Comparison of ENCODE assay signal across 10 cellular contexts in the genomic region with DNA sequence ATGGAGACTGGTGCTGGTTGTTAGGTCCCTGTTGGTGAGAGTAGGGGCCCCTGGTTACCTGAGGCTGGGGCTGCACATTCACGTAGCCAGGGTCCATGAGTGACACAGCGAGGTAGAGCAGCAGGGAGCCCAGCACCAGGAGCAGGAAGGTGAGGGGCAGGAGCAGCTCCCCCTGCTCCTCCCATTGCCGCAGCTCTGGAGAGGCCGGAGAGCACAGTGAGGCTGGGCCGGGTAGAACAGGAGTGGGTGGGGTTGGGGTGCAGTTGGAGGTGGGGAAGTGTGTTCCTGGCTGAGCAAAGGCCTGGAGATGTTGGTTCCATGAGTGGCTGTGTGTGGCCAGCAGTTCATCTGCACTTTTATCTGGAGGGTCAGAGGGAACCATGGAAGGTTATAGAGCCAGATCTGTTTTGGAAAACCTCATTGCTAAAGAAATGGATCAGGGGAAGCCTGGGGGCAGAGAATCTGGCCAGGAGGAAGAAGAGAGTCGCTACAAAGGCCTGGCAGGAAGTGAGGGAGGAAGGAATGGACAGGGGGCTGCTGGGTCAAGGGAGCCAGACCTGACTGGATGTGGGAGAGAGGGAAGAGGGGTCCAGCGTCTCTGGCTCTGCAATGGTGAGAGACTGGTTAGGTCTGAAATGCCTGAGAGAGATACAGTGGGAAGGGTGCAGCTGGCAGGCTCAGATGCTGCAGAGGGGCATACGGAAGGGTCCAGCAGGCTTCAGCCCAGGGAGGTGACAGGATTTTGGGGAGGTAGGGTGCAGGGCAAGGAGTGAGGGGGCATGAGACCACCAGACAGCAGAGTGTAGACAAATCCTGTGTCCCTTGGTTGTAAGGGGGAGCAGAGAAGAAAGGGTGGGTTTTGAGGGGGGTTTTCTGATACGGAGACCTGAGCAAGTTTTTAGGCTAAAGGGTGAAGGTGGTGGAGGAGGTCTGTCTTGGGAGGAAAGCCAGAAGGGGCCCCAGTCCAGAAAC. TPM values are rescaled to one million over a fixed set of nuclear protein-coding genes. Genes with fewer than 3 reads are reported as not detected.
DNase-seq lines count a peak whose midpoint lies in the region; ATAC-seq and TF ChIP-seq lines count a peak whose summit lies in the region.
"Had no signal": no experiment of that assay in that cellular context is flagged by ENCODE, and none has a peak within 500 bp of the region (broad histone marks: within the 10 kb centered on the region; RNA-seq: fewer than 3 reads in every experiment).

No MANE protein-coding gene starts in this region.

- peaks cover 40% of the 10 kb centered on the region for H3K4me1 Mint-ChIP-seq in activated T-helper 1 cell treated with anti-CD3 and anti-CD28 coated beads, Interleukin-12 subunit alpha, Interleukin-12 subunit beta, Interleukin-2, Interleukin-4 antibody, amounts not matched to agents 30 ng/mL and 10 ng/mL and 1 ng/mL, durations not matched to agents 14 hours and 24 hours and 36 hours (ENCODE audit: low read depth)
- peaks cover 25% of the 10 kb centered on the region for H3K4me1 Mint-ChIP-seq in memory B cell

- DNase-seq in Right ventricle myocardium inferior (ENCODE audit: missing footprints) (peak; percentile 31), heart right ventricle (no peak), memory B cell (ENCODE audit: low spot score in 2 of 2) (no peak), vagina (ENCODE audit: extremely low spot score in 2 of 2) (no peak), COLO668 (lab: John Stamatoyannopoulos, UW; ENCODE audit: unreplicated experiment) (no peak), DMS53 (lab: John Stamatoyannopoulos, UW) (no peak)
- DNase-seq in activated T-helper 1 cell treated with anti-CD3 and anti-CD28 coated beads, Interleukin-12 subunit alpha, Interleukin-12 subunit beta, Interleukin-2, Interleukin-4 antibody, amounts not matched to agents 30 ng/mL and 10 ng/mL and 1 ng/mL, durations not matched to agents 14 hours and 24 hours and 36 hours (ENCODE audit: low spot score) = no peak
- DNase-seq: activated CD4-positive, alpha-beta T cell treated with anti-CD3 and anti-CD28 coated beads, Interleukin-2, amount 50 U/mL, for 4 hours; NCI-H446 had no signal

- H3K36me3 ChIP-seq in heart right ventricle (peaks cover 0 to 27% (median 0%) of the 10 kb centered on the region in 9 donors), vagina (no peaks in the 10 kb centered on the region)

- no peaks in the 10 kb centered on the region for H3K9me3 Mint-ChIP-seq in activated T-helper 1 cell treated with anti-CD3 and anti-CD28 coated beads, Interleukin-12 subunit alpha, Interleukin-12 subunit beta, Interleukin-2, Interleukin-4 antibody, amounts not matched to agents 30 ng/mL and 10 ng/mL and 1 ng/mL, durations not matched to agents 14 hours and 24 hours and 36 hours
- no peaks in the 10 kb centered on the region for H3K9me3 Mint-ChIP-seq in memory B cell

- WGBS in heart right ventricle, 2 donors = 57 to 60% methylated on average over 9 of the region's 9 CpGs

- H3K4me3 ChIP-seq in heart right ventricle (no peak overlapping the region), vagina (peak overlapping the region; percentile 50 to 79)

- ATAC-seq in Right ventricle myocardium inferior = no peak
- no peak for ATAC-seq in heart right ventricle
- ATAC-seq in memory B cell (ENCODE audit: low read depth) = no peak
- no peak for ATAC-seq in HG03571 (IDR thresholded peaks at IDR 0.05; ENCODE audit: unreplicated experiment)

- peak overlapping the region; percentile 79 for H3K27ac Mint-ChIP-seq in activated T-helper 1 cell treated with anti-CD3 and anti-CD28 coated beads, Interleukin-12 subunit alpha, Interleukin-12 subunit beta, Interleukin-2, Interleukin-4 antibody, amounts not matched to agents 30 ng/mL and 10 ng/mL and 1 ng/mL, durations not matched to agents 14 hours and 24 hours and 36 hours
- H3K27ac Mint-ChIP-seq in memory B cell = peak overlapping the region; percentile 94

- no peak for TF ChIP-seq POLR2A in vagina (IDR thresholded peaks at IDR 0.05)

- H3K27me3 Mint-ChIP-seq in activated T-helper 1 cell treated with anti-CD3 and anti-CD28 coated beads, Interleukin-12 subunit alpha, Interleukin-12 subunit beta, Interleukin-2, Interleukin-4 antibody, amounts not matched to agents 30 ng/mL and 10 ng/mL and 1 ng/mL, durations not matched to agents 14 hours and 24 hours and 36 hours (ENCODE audit: insufficient read depth) = no peaks in the 10 kb centered on the region
- H3K27me3 Mint-ChIP-seq in memory B cell = no peaks in the 10 kb centered on the region

- intact Hi-C loops in Right ventricle myocardium inferior (cut with DNase I) (no loop called here), heart right ventricle (cut with DNase I) (loop anchor here in 1 of 10 donors (2.0 kb wide), 1 partner anchor 16 kb away; no protein-coding TSS in a partner anchor), vagina (cut with DNase I) (no loop called here)
- intact Hi-C loops in activated T-helper 1 cell treated with anti-CD3 and anti-CD28 coated beads, Interleukin-12 subunit alpha, Interleukin-12 subunit beta, Interleukin-2, Interleukin-4 antibody, amounts not matched to agents 30 ng/mL and 10 ng/mL and 1 ng/mL, durations not matched to agents 14 hours and 24 hours and 36 hours (cut with micrococcal nuclease) = loop anchor here (10.0 kb wide), 1 partner anchor 222 kb away; a partner anchor contains a TSS

- no peaks in the 10 kb centered on the region for H3K27me3 ChIP-seq in heart right ventricle
- no peaks in the 10 kb centered on the region for H3K27me3 ChIP-seq in vagina

- H3K36me3 Mint-ChIP-seq in activated T-helper 1 cell treated with anti-CD3 and anti-CD28 coated beads, Interleukin-12 subunit alpha, Interleukin-12 subunit beta, Interleukin-2, Interleukin-4 antibody, amounts not matched to agents 30 ng/mL and 10 ng/mL and 1 ng/mL, durations not matched to agents 14 hours and 24 hours and 36 hours (ENCODE audit: low read depth) = peaks cover 2% of the 10 kb centered on the region
- peaks cover 6% of the 10 kb centered on the region for H3K36me3 Mint-ChIP-seq in memory B cell

- H3K27ac ChIP-seq in heart right ventricle = peak overlapping the region in 4 of 10 donors; percentile 23 to 86 (median 40)
- H3K27ac ChIP-seq in vagina = peak overlapping the region; percentile 80

- H3K4me3 Mint-ChIP-seq in activated T-helper 1 cell treated with anti-CD3 and anti-CD28 coated beads, Interleukin-12 subunit alpha, Interleukin-12 subunit beta, Interleukin-2, Interleukin-4 antibody, amounts not matched to agents 30 ng/mL and 10 ng/mL and 1 ng/mL, durations not matched to agents 14 hours and 24 hours and 36 hours = peak overlapping the region; percentile 92
- peak overlapping the region; percentile 97 for H3K4me3 Mint-ChIP-seq in memory B cell

- no peaks in the 10 kb centered on the region for H3K9me3 ChIP-seq in heart right ventricle
- no peaks in the 10 kb centered on the region for H3K9me3 ChIP-seq in vagina

- TF ChIP-seq CTCF in heart right ventricle (IDR thresholded peaks at IDR 0.05) (no peak), vagina (IDR thresholded peaks at IDR 0.05) (no peak)

- H3K4me1 ChIP-seq in heart right ventricle (peaks cover 0 to 25% (median 9%) of the 10 kb centered on the region in 9 donors), vagina (peaks cover 23% of the 10 kb centered on the region)

RNA-seq across cellular contexts. Expression of a gene that starts 1.3 kb away (rescaled TPM):
- total RNA-seq in Right ventricle myocardium inferior (6.4 TPM), heart right ventricle (10 to 100 TPM in 2 of 10 donors, 1 to 10 TPM in 8; 4.1 to 22.5 (median 6.0) TPM), vagina (19.4 TPM)
- 10 to 100 TPM; 15.2 to 36.6 TPM for polyA plus RNA-seq in heart right ventricle
- total RNA-seq in activated T-helper 1 cell treated with anti-CD3 and anti-CD28 coated beads, Interleukin-12 subunit alpha, Interleukin-12 subunit beta, Interleukin-2, Interleukin-4 antibody, amounts not matched to agents 30 ng/mL and 10 ng/mL and 1 ng/mL, durations not matched to agents 14 hours and 24 hours and 36 hours = 51.7 and 54.4 TPM in 2 replicates

RNA-seq across cellular contexts. Expression of a gene that starts 20.4 kb away (rescaled TPM):
- 8.5 TPM for total RNA-seq in Right ventricle myocardium inferior
- 1 to 10 TPM; 3.7 to 8.9 (median 4.7) TPM for total RNA-seq in heart right ventricle
- polyA plus RNA-seq in heart right ventricle = 10 to 100 TPM; 10.6 to 12.7 TPM
- total RNA-seq in activated T-helper 1 cell treated with anti-CD3 and anti-CD28 coated beads, Interleukin-12 subunit alpha, Interleukin-12 subunit beta, Interleukin-2, Interleukin-4 antibody, amounts not matched to agents 30 ng/mL and 10 ng/mL and 1 ng/mL, durations not matched to agents 14 hours and 24 hours and 36 hours = 17.7 and 19.3 TPM in 2 replicates
- total RNA-seq in vagina = 8.3 TPM

RNA-seq across cellular contexts. Expression of a gene that starts 33.6 kb away (rescaled TPM):
- total RNA-seq in Right ventricle myocardium inferior (175 TPM), heart right ventricle (100 to 1,000 TPM; 183 to 228 (median 202) TPM), vagina (137 TPM)
- polyA plus RNA-seq in heart right ventricle = 100 to 1,000 TPM in 1 of 2 donors, 10 to 100 TPM in 1; 87.0 to 138 TPM
- 775 and 795 TPM in 2 replicates for total RNA-seq in activated T-helper 1 cell treated with anti-CD3 and anti-CD28 coated beads, Interleukin-12 subunit alpha, Interleukin-12 subunit beta, Interleukin-2, Interleukin-4 antibody, amounts not matched to agents 30 ng/mL and 10 ng/mL and 1 ng/mL, durations not matched to agents 14 hours and 24 hours and 36 hours

RNA-seq across cellular contexts. Expression of a gene that starts 49.1 kb away (rescaled TPM):
- total RNA-seq in Right ventricle myocardium inferior = 51.5 TPM
- 10 to 100 TPM; 51.8 to 71.1 (median 60.9) TPM for total RNA-seq in heart right ventricle
- polyA plus RNA-seq in heart right ventricle = 10 to 100 TPM; 24.3 to 36.3 TPM
- 21.1 and 21.5 TPM in 2 replicates for total RNA-seq in activated T-helper 1 cell treated with anti-CD3 and anti-CD28 coated beads, Interleukin-12 subunit alpha, Interleukin-12 subunit beta, Interleukin-2, Interleukin-4 antibody, amounts not matched to agents 30 ng/mL and 10 ng/mL and 1 ng/mL, durations not matched to agents 14 hours and 24 hours and 36 hours
- total RNA-seq in vagina = 54.8 TPM

Comparison
In these comparisons a context has a peak if more than half of its experiments do, and no peak if none do; other contexts are left out.
1. H3K4me3 ChIP-seq: peak in vagina (2 of 2); none in heart right ventricle (0 of 10).